10 cellular contexts compared by ENCODE assay signal in genomic region chr12:111440152-111440551, GRCh38. TPM values are rescaled to one million over a fixed set of nuclear protein-coding genes. Genes with fewer than 3 reads are reported as not detected.
A peak's percentile ranks its signal among the peaks of the same experiment; 100 is the strongest.
DNase-seq lines count a peak whose midpoint lies in the region; ATAC-seq and TF ChIP-seq lines count a peak whose summit lies in the region.
"Had no signal": no experiment of that assay in that cellular context is flagged by ENCODE, and none has a peak within 500 bp of the region (broad histone marks: within the 10 kb centered on the region; RNA-seq: fewer than 3 reads in every experiment).

No MANE protein-coding gene starts in this region.

- no peaks in the 10 kb centered on the region for H3K27me3 ChIP-seq in GM23248 (replicated peaks; ENCODE audit: insufficient read depth)
- no peaks in the 10 kb centered on the region for H3K27me3 ChIP-seq in RWPE2 (ENCODE audit: insufficient read depth, poor library complexity, severe bottlenecking)

- no peaks in the 10 kb centered on the region for H3K9me2 ChIP-seq in GM23248 (ENCODE audit: insufficient read depth)

- in situ Hi-C loops in GM23248 (cut with MboI): no loop called here

- peaks cover 40% of the 10 kb centered on the region for H3K36me3 Mint-ChIP-seq in endothelial cell (ENCODE audit: low read depth, unreplicated experiment)

- peaks cover 5% of the 10 kb centered on the region; the same call in 1 of the 2 replicates for H3K36me3 ChIP-seq in GM23248 (ENCODE audit: low read depth)
- H3K36me3 ChIP-seq in RWPE2 (ENCODE audit: low read depth): no peaks in the 10 kb centered on the region; the same call in 1 of the 2 replicates

- H3K9me3 Mint-ChIP-seq in endothelial cell (ENCODE audit: unreplicated experiment): no peaks in the 10 kb centered on the region

- peak overlapping the region; percentile 77 for H3K27ac Mint-ChIP-seq in endothelial cell (ENCODE audit: unreplicated experiment)

- H3K4me3 ChIP-seq in GM23248: no peak overlapping the region
- H3K4me3 ChIP-seq in RWPE2 (ENCODE audit: severe bottlenecking): no peak overlapping the region
- no peak overlapping the region for H3K4me3 ChIP-seq in skin epidermis

- H3K79me2 ChIP-seq in GM23248 (ENCODE audit: insufficient read depth): peaks cover 100% of the 10 kb centered on the region

- H3K9me3 ChIP-seq in GM23248 (ENCODE audit: low read depth): no peaks in the 10 kb centered on the region
- H3K9me3 ChIP-seq in RWPE2 (ENCODE audit: severe bottlenecking): no peaks in the 10 kb centered on the region

- peak overlapping the region; percentile 32 for H3K4me3 Mint-ChIP-seq in endothelial cell (ENCODE audit: unreplicated experiment)

- no peak overlapping the region for H2AFZ ChIP-seq in GM23248

- 63 to 65% methylated on average over 8 of the region's 8 CpGs for WGBS in GM23248 (ENCODE audit: low coverage in 1 of 2, low lambda C conversion rate in 2 of 2, missing lambda C conversion rate in 2 of 2), 2 experiments

- peaks cover 80% of the 10 kb centered on the region for H3K4me1 Mint-ChIP-seq in endothelial cell (ENCODE audit: unreplicated experiment)

- no peak overlapping the region for H3K9ac ChIP-seq in GM23248

- TF ChIP-seq CTCF in RWPE2 (IDR thresholded peaks at IDR 0.05; ENCODE audit: poor library complexity, severe bottlenecking) (no peak), endothelial cell (IDR thresholded peaks at IDR 0.05; ENCODE audit: unreplicated experiment) (no peak)

- H3K4me1 ChIP-seq in GM23248 (ENCODE audit: insufficient read depth) (peaks cover 44% of the 10 kb centered on the region), RWPE2 (ENCODE audit: insufficient read depth, poor library complexity, severe bottlenecking) (peaks cover 33% of the 10 kb centered on the region)

- H3K27me3 Mint-ChIP-seq in endothelial cell (ENCODE audit: unreplicated experiment): peaks cover 24% of the 10 kb centered on the region

- H3K4me2 ChIP-seq in GM23248 (ENCODE audit: unreplicated experiment): no peak overlapping the region

- H3F3A ChIP-seq in GM23248 (ENCODE audit: insufficient read depth): peaks cover 69% of the 10 kb centered on the region

- H3K27ac ChIP-seq in GM23248 (peak overlapping the region; percentile 26), RWPE2 (ENCODE audit: poor library complexity, severe bottlenecking) (peak overlapping the region; percentile 89), skin epidermis (peak overlapping the region in 13 of 21 experiments; percentile 2 to 67 (median 32))
- H3K27ac ChIP-seq: WERI-Rb-1 had no signal

- peaks cover 4% of the 10 kb centered on the region for H4K20me1 ChIP-seq in GM23248 (ENCODE audit: insufficient read depth)

- no peak for ATAC-seq in RWPE2 (ENCODE audit: low read depth)

- DNase-seq in GM23248 (no peak), RWPE2 (ENCODE audit: low spot score) (no peak), endothelial cell (ENCODE audit: low spot score) (no peak), NCI-H187 (lab: John Stamatoyannopoulos, UW) (no peak), iPS-NIHi11 (ENCODE audit: low spot score) (no peak)
- DNase-seq in stimulated activated naive CD4-positive, alpha-beta T cell treated with Interleukin-2 at 50 U/mL for 16 hours (lab: John Stamatoyannopoulos, UW): no peak
- DNase-seq: activated naive CD4-positive, alpha-beta T cell treated with Interleukin-2 at 50 U/mL for 16 hours; NCI-H1694 treated with DMSO at 0.1 percent for 48 hours; WERI-Rb-1 had no signal

RNA-seq across cellular contexts. Expression of gene SH2B3, which starts 34.4 kb away (rescaled TPM):
- total RNA-seq in GM23248 (2014; rRNA removed; shearing (Covaris generic)): 39.1 and 42.8 TPM in 2 replicates
- polyA plus RNA-seq in GM23248 (2016; fragmentation: Nextera tagmentation; extraction: Ambion mirVana): 9.2 and 9.4 TPM in 2 replicates
- total RNA-seq in endothelial cell (ENCODE audit: unreplicated experiment): 93.7 TPM

Comparison
In these comparisons a context has a peak if more than half of its experiments do, and no peak if none do; other contexts are left out.
1. H3K27ac ChIP-seq: peak in every context shown above with its lines; median percentile 89 in RWPE2; 32 in skin epidermis; 26 in GM23248.